ENCODE assay signal across 8 cellular contexts in the genomic region with DNA sequence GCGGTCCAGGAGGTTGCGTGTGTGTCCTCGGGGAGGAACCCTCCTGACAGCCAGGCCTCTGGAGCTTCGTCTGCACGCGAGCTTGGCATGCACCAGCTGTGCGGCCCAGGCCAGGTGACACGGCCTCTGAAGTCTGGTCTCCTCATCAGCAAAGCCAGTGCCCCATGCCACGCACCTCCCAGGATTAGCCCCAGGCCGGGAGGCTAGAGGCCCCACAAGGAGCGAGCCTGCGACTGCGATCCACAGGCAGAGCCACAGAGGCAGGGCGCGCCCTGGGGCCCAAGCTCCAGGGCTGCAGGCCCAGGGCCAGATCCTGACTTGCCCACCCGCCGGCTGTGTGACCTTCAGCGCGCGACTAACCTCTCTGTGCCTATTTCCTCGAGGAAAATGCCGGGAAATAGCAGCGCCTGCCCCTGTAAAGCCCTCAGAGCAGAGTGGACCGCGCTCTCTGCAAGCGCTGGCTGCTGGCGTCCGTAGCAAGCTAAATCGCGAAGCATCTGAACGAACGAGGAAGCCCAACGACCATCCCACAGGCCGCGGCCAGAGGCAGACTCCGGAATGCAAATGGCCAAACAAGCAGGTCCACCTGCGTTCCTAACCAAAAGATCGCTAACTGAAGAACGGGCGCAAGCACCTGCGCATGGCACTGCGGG. TPM values are rescaled to one million over a fixed set of nuclear protein-coding genes. Genes with fewer than 3 reads are reported as not detected.
DNase-seq lines count a peak whose midpoint lies in the region; ATAC-seq, FAIRE-seq and TF ChIP-seq lines count a peak whose summit lies in the region.

No MANE protein-coding gene starts in this region.

- H3K27ac ChIP-seq in epithelial cell of prostate: peak overlapping the region; percentile 63
- peak overlapping the region; percentile 82 for H3K27ac ChIP-seq in neutrophil

- no peaks in the 10 kb centered on the region for H3K27me3 ChIP-seq in MG63
- H3K27me3 ChIP-seq in neutrophil: no peaks in the 10 kb centered on the region

- no peaks in the 10 kb centered on the region for H3K9me3 ChIP-seq in MG63
- H3K9me3 ChIP-seq in neutrophil: no peaks in the 10 kb centered on the region

- H3K4me1 ChIP-seq in neutrophil (ENCODE audit: control insufficient read depth in 1 of 2, insufficient read depth in 1 of 2, low read depth in 1 of 2, low read length in 1 of 2): peaks cover 12 to 13% of the 10 kb centered on the region in 2 experiments

- no peak for TF ChIP-seq POLR2A in GM12891 (IDR thresholded peaks at IDR 0.05; ENCODE audit: low read depth, low read length)

- DNase-seq in MG63 (no peak), epithelial cell of prostate (ENCODE audit: low read depth, low spot score) (no peak), GM12891 (ENCODE audit: insufficient read length, low spot score) (no peak), LoVo (ENCODE audit: low spot score) (no peak), GM19238 (ENCODE audit: insufficient read length, low spot score) (no peak)
- no peak for DNase-seq in stimulated activated CD4-positive, alpha-beta T cell treated with anti-CD3 and anti-CD28 coated beads, Interleukin-4, amount 100 ng/mL, for 1 hour

- no peak for TF ChIP-seq CTCF in neutrophil (IDR thresholded peaks at IDR 0.05)

- no peak for FAIRE-seq in GM12891 (lab: Jason Lieb, UNC)

- peaks cover 2% of the 10 kb centered on the region; the same call in 1 of the 2 replicates for H3K36me3 ChIP-seq in MG63
- H3K36me3 ChIP-seq in neutrophil: peaks cover 28% of the 10 kb centered on the region

- H3K4me3 ChIP-seq in MG63: peak overlapping the region; percentile 42
- peak overlapping the region; percentile 70 to 71 for H3K4me3 ChIP-seq in neutrophil (ENCODE audit: low read depth in 1 of 2, low read length in 1 of 2)

- ATAC-seq in GM18502 (IDR thresholded peaks at IDR 0.05; ENCODE audit: poor library complexity, unreplicated experiment): peak; percentile 26

TF ChIP-seq in GM12891, 5 proteins besides CTCF, POLR2A, EP300 and RAD21:
- TF ChIP-seq POLR2AphosphoS5 (IDR thresholded peaks at IDR 0.05; ENCODE audit: low read depth, low read length) (no peak), PAX5 (IDR thresholded peaks at IDR 0.05; ENCODE audit: insufficient read depth, low read length, severe bottlenecking) (no peak), POU2F2 (IDR thresholded peaks at IDR 0.05; ENCODE audit: low read depth, low read length) (no peak), SPI1 (IDR thresholded peaks at IDR 0.05; ENCODE audit: low read depth, low read length) (no peak), TAF1 (IDR thresholded peaks at IDR 0.05; ENCODE audit: low read depth, low read length) (no peak)

RNA-seq across cellular contexts. Expression of a gene that starts 0.5 kb away (rescaled TPM):
- 21.3 and 25.1 TPM in 2 replicates for total RNA-seq in MG63 (2014; rRNA removed; shearing (Covaris generic); ENCODE audit: low replicate concordance)
- polyA plus RNA-seq in GM12891 (2012; ENCODE audit: low read depth, missing spikeins): 15.6 TPM

RNA-seq across cellular contexts. Expression of a gene that starts 53.0 kb away (rescaled TPM):
- total RNA-seq in MG63 (2014; rRNA removed; shearing (Covaris generic); ENCODE audit: low replicate concordance): 21.0 and 25.0 TPM in 2 replicates
- polyA plus RNA-seq in GM12891 (2012; ENCODE audit: low read depth, missing spikeins): 11.1 TPM
